In genomic region chr17:74012465-74012864, GRCh38 we compare ENCODE assay signal across 9 cellular contexts.
DNase-seq lines count a peak whose midpoint lies in the region; ATAC-seq and TF ChIP-seq lines count a peak whose summit lies in the region.
"Had no signal": no experiment of that assay in that cellular context is flagged by ENCODE, and none has a peak within 500 bp of the region (broad histone marks: within the 10 kb centered on the region; RNA-seq: fewer than 3 reads in every experiment).

No MANE protein-coding gene starts in this region.

- intact Hi-C loops in transverse colon (cut with DNase I; ENCODE audit: low total_unique reads) = no loop called here

- no peak for TF ChIP-seq POLR2A in transverse colon (IDR thresholded peaks at IDR 0.05)

- no peaks in the 10 kb centered on the region for H3K9me3 Mint-ChIP-seq in T-helper 1 cell treated with Interleukin-12 subunit alpha and Interleukin-12 subunit beta and Interleukin-4 antibody, amounts not matched to agents 30 μg/mL and 1 μg/mL, for 36 hours
- peaks cover 4% of the 10 kb centered on the region for H3K9me3 Mint-ChIP-seq in chondrocyte (ENCODE audit: low read depth)
- H3K9me3 Mint-ChIP-seq: nephron had no signal

- no peaks in the 10 kb centered on the region for H3K4me1 ChIP-seq in transverse colon
- no peaks in the 10 kb centered on the region for H3K4me1 ChIP-seq in foreskin keratinocyte

- no peaks in the 10 kb centered on the region for H3K9me3 ChIP-seq in transverse colon

- H3K27me3 Mint-ChIP-seq in T-helper 1 cell treated with Interleukin-12 subunit alpha and Interleukin-12 subunit beta and Interleukin-4 antibody, amounts not matched to agents 30 μg/mL and 1 μg/mL, for 36 hours (ENCODE audit: low read depth) = peaks cover 26% of the 10 kb centered on the region
- peaks cover 73% of the 10 kb centered on the region for H3K27me3 Mint-ChIP-seq in chondrocyte (ENCODE audit: low read depth)

- no peak overlapping the region for H3K27ac ChIP-seq in transverse colon
- no peak overlapping the region for H3K27ac ChIP-seq in foreskin keratinocyte
- no peak overlapping the region for H3K27ac ChIP-seq in brain microvascular endothelial cell

- H3K4me3 ChIP-seq in transverse colon (no peak overlapping the region), brain microvascular endothelial cell (ENCODE audit: low read depth, low read length) (no peak overlapping the region)

- DNase-seq in DMS153 (lab: John Stamatoyannopoulos, UW) (peak; percentile 70), NCI-H1105 treated with DMSO at 0.1 percent for 48 hours (lab: John Stamatoyannopoulos, UW) (peak; percentile 66), chondrocyte (ENCODE audit: low spot score) (peak; percentile 30), transverse colon (no peak), foreskin keratinocyte (no peak), brain microvascular endothelial cell (no peak)

- peaks cover 7% of the 10 kb centered on the region for H3K4me1 Mint-ChIP-seq in T-helper 1 cell treated with Interleukin-12 subunit alpha and Interleukin-12 subunit beta and Interleukin-4 antibody, amounts not matched to agents 30 μg/mL and 1 μg/mL, for 36 hours (ENCODE audit: low read depth)
- no peaks in the 10 kb centered on the region for H3K4me1 Mint-ChIP-seq in chondrocyte (ENCODE audit: low read depth)

- no peaks in the 10 kb centered on the region for H3K36me3 Mint-ChIP-seq in T-helper 1 cell treated with Interleukin-12 subunit alpha and Interleukin-12 subunit beta and Interleukin-4 antibody, amounts not matched to agents 30 μg/mL and 1 μg/mL, for 36 hours (ENCODE audit: low read depth)
- H3K36me3 Mint-ChIP-seq in chondrocyte (ENCODE audit: low read depth) = peaks cover 1% of the 10 kb centered on the region

- TF ChIP-seq CTCF in chondrocyte (IDR thresholded peaks at IDR 0.05) = no peak
- no peak for TF ChIP-seq CTCF in transverse colon (IDR thresholded peaks at IDR 0.05)
- no peak for TF ChIP-seq CTCF in foreskin keratinocyte (conservative IDR thresholded peaks at IDR 0.05)
- no peak for TF ChIP-seq CTCF in brain microvascular endothelial cell (IDR thresholded peaks at IDR 0.05; ENCODE audit: low read depth, low read length, missing control alignments)

- TF ChIP-seq EP300 in transverse colon (IDR thresholded peaks at IDR 0.05; ENCODE audit: low read depth) = no peak

- 38 to 40% methylated on average over 6 of the region's 6 CpGs for WGBS in transverse colon (ENCODE audit: low coverage in 1 of 2), 2 donors

- H3K27me3 ChIP-seq in transverse colon = peaks cover 16% of the 10 kb centered on the region
- no peaks in the 10 kb centered on the region for H3K27me3 ChIP-seq in foreskin keratinocyte
- no peaks in the 10 kb centered on the region for H3K27me3 ChIP-seq in brain microvascular endothelial cell (replicated peaks)

- H3K36me3 ChIP-seq in transverse colon (no peaks in the 10 kb centered on the region), brain microvascular endothelial cell (replicated peaks) (no peaks in the 10 kb centered on the region)

- in situ Hi-C loops in transverse colon (cut with MboI; ENCODE audit: low pct_ligation_motif_present in 1 of 4, low pct_unique_long_range_greater_than_20kb in 1 of 4, low sequenced_read_pairs in 3 of 4) (no loop called here), brain microvascular endothelial cell (cut with HindIII; ENCODE audit: low pct_ligation_motif_present, low sequenced_read_pairs) (no loop called here)

- H3K4me3 Mint-ChIP-seq in T-helper 1 cell treated with Interleukin-12 subunit alpha and Interleukin-12 subunit beta and Interleukin-4 antibody, amounts not matched to agents 30 μg/mL and 1 μg/mL, for 36 hours = peak overlapping the region; percentile 22
- no peak overlapping the region for H3K4me3 Mint-ChIP-seq in chondrocyte (ENCODE audit: unreplicated experiment)
- H3K4me3 Mint-ChIP-seq: nephron had no signal

- ATAC-seq in GM18502 (IDR thresholded peaks at IDR 0.05; ENCODE audit: poor library complexity, unreplicated experiment) (no peak), foreskin keratinocyte (no peak)

- H3K27ac Mint-ChIP-seq in T-helper 1 cell treated with Interleukin-12 subunit alpha and Interleukin-12 subunit beta and Interleukin-4 antibody, amounts not matched to agents 30 μg/mL and 1 μg/mL, for 36 hours = peak overlapping the region; percentile 65
- H3K27ac Mint-ChIP-seq in chondrocyte (ENCODE audit: unreplicated experiment) = no peak overlapping the region

Comparison
In these comparisons a context has a peak if more than half of its experiments do, and no peak if none do; other contexts are left out.
1. DNase-seq: peak in DMS153 (single experiment), NCI-H1105 treated with DMSO at 0.1 percent for 48 hours (single experiment) and chondrocyte (single experiment); none in transverse colon (single experiment), foreskin keratinocyte (0 of 2) and brain microvascular endothelial cell (single experiment).